Comparison of ENCODE assay signal across 22 cellular contexts in genomic region chr4:147102596-147102995, GRCh38.
"Had no signal": no experiment of that assay in that cellular context is flagged by ENCODE, and none has a peak within 500 bp of the region (broad histone marks: within the 10 kb centered on the region; RNA-seq: fewer than 3 reads in every experiment).

No MANE protein-coding gene starts in this region.

- H3K4me1 ChIP-seq: pancreas, SJCRH30 had no signal

- DNase-seq: activated CD4-positive, alpha-beta T cell treated with anti-CD3 and anti-CD28 coated beads for 1 hour; activated CD8-positive, alpha-beta memory T cell treated with anti-CD3 and anti-CD28 coated beads for 24 hours; activated CD8-positive, alpha-beta memory T cell treated with anti-CD3 and anti-CD28 coated beads, Interleukin-2, amount 50 U/mL, for 4 hours; activated naive CD4-positive, alpha-beta T cell treated with anti-CD3 and anti-CD28 coated beads for 36 hours; activated T-cell treated with anti-CD3 and anti-CD28 coated beads, Interleukin-2, amount 50 U/mL, for 48 hours; endodermal cell; esophagus squamous epithelium; foreskin fibroblast; kidney glomerular epithelial cell; left ventricle myocardium inferior; midbrain; pancreas; SJCRH30; stimulated activated CD4-positive, alpha-beta T cell treated with anti-CD3 and anti-CD28 coated beads, Interleukin-2, amount 100 ng/mL, for 24 hours; stimulated activated naive B cell treated with anti-CD40 and anti-IgM and Interleukin-4, amounts not matched to agents 10 μg/mL and 1 μg/mL and 100 μg/mL, for 72 hours; T-helper 9 cell; upper lobe of left lung had no signal

- H3K9me3 ChIP-seq: esophagus squamous epithelium, left ventricle myocardium inferior, pancreas, psoas muscle, right atrium auricular region, SJCRH30, upper lobe of left lung had no signal

- H3K27me3 ChIP-seq: right atrium auricular region, SJCRH30, upper lobe of left lung had no signal

- ATAC-seq: natural killer cell treated with Interleukin-12 subunit alpha and Interleukin-12 subunit beta and Interleukin-15 and Interleukin-18, amount 100 ng/mL, for 72 hours; stimulated activated naive B cell treated with anti-CD40 and anti-IgM and Interleukin-4, amounts not matched to agents 10 μg/mL and 1 μg/mL and 100 μg/mL, for 72 hours had no signal

- H3K36me3 ChIP-seq: esophagus squamous epithelium, left ventricle myocardium inferior, pancreas, right atrium auricular region, SJCRH30, upper lobe of left lung had no signal

- H3K4me3 ChIP-seq: coronary artery, esophagus squamous epithelium, left ventricle myocardium inferior, pancreas, psoas muscle, right atrium auricular region, SJCRH30, skin epidermis, upper lobe of left lung had no signal

- H3K27ac ChIP-seq: pancreas, SJCRH30 had no signal
